Comparison of ENCODE assay signal across 12 cellular contexts in the genomic region with DNA sequence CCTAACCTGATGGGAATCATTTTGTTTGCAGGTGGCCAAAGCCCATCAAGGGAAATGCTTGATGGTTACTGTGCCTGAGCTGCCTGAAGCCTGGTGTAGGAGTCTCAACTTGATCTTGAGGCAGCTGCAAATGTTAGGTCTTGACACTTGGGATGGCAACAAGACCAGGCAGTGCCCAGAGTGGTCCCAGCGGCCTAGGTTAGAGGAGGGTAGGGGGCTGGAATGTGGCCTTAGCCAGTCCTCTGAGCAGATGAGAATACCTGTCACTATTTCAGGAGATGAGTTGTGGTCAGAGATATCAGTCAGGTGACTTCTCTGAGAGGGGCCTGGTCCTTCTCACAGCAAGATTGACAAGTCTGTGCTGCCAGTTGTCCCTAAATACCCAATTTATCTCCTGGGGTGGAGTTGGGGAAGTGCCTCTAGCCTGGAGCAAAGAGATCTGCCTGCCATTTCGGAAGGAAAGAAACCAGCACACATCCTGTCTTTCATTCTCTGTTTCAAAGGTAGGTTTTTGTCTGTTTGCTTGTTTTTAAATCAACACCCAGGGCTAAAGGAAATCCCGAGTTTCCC. TPM values are rescaled to one million over a fixed set of nuclear protein-coding genes. Genes with fewer than 3 reads are reported as not detected.
DNase-seq lines count a peak whose midpoint lies in the region; ATAC-seq, FAIRE-seq and TF ChIP-seq lines count a peak whose summit lies in the region.
"Had no signal": no experiment of that assay in that cellular context is flagged by ENCODE, and none has a peak within 500 bp of the region (broad histone marks: within the 10 kb centered on the region; RNA-seq: fewer than 3 reads in every experiment).

No MANE protein-coding gene starts in this region.

- in situ Hi-C loops in Panc1 (cut with HindIII; ENCODE audit: low pct_unique_long_range_greater_than_20kb, low sequenced_read_pairs): no loop called here

- BruUV-seq in Panc1 (replicated peaks; lab: Mats Ljungman, UMichigan): no TSS peak

- 56 to 70% (median 65%) methylated on average over 3 of the region's 3 CpGs for WGBS in psoas muscle, 3 donors

- H3K4me3 ChIP-seq in ACC112 (ENCODE audit: low read depth, low read length) (0 out of 2 replicates have a peak overlapping the region, but pooled peaks have one; percentile 2), Panc1 (ENCODE audit: low read depth in 2 of 2, low read length in 2 of 2) (no peak overlapping the region), psoas muscle (peak overlapping the region; percentile 12), kidney (ENCODE audit: low read length in 2 of 2) (no peak overlapping the region)

- H3K27me3 ChIP-seq in ACC112 (ENCODE audit: insufficient read depth, low read length) (no peaks in the 10 kb centered on the region), Panc1 (ENCODE audit: control insufficient read depth, insufficient read depth, low read length) (no peaks in the 10 kb centered on the region), psoas muscle (ENCODE audit: insufficient read depth in 3 of 3, low read length in 2 of 3) (no peaks in the 10 kb centered on the region)

- H3K9ac ChIP-seq in kidney (ENCODE audit: low read length in 2 of 2): no peak overlapping the region

- CTCF ChIA-PET in Panc1 (lab: Charles Lee): no interaction called here

- ATAC-seq in Panc1: no peak
- ATAC-seq in Right ventricle myocardium superior (ENCODE audit: poor library complexity): peak; percentile 75
- ATAC-seq in psoas muscle: peak in 2 of 4 donors; percentile 9 to 12
- ATAC-seq in HG03571 (IDR thresholded peaks at IDR 0.05; ENCODE audit: unreplicated experiment): no peak
- ATAC-seq: activated T-cell treated with anti-CD3 and anti-CD28 coated beads, Interleukin-2, amount 50 U/mL, for 4 hours had no signal

- intact Hi-C loops in Panc1 (cut with micrococcal nuclease; ENCODE audit: unreplicated experiment): no loop called here
- intact Hi-C loops in Right ventricle myocardium superior (cut with DNase I): no loop called here
- intact Hi-C loops in psoas muscle (cut with DNase I): no loop called here
- intact Hi-C loops in kidney (cut with DNase I): no loop called here

- H3K4me1 ChIP-seq in ACC112 (ENCODE audit: control insufficient read depth, insufficient read depth, low read length, unreplicated experiment): peaks cover 55% of the 10 kb centered on the region
- H3K4me1 ChIP-seq in Panc1 (ENCODE audit: control insufficient read depth, insufficient read depth, low read length): peaks cover 20% of the 10 kb centered on the region
- H3K4me1 ChIP-seq in psoas muscle: peaks cover 56% of the 10 kb centered on the region
- H3K4me1 ChIP-seq in kidney (ENCODE audit: control insufficient read depth in 1 of 2, insufficient read depth in 1 of 2, low read depth in 1 of 2, low read length in 2 of 2): peaks cover 6 to 15% of the 10 kb centered on the region in 2 donors

- POLR2A ChIA-PET in Panc1 (lab: Charles Lee): no interaction called here

- H3K36me3 ChIP-seq in ACC112 (ENCODE audit: insufficient read depth, low read length): no peaks in the 10 kb centered on the region
- H3K36me3 ChIP-seq in Panc1 (ENCODE audit: control insufficient read depth, insufficient read depth, low read length): no peaks in the 10 kb centered on the region
- H3K36me3 ChIP-seq in psoas muscle (ENCODE audit: insufficient read depth in 1 of 2, low read depth in 1 of 2): no peaks in the 10 kb centered on the region
- H3K36me3 ChIP-seq in kidney (ENCODE audit: control insufficient read depth in 1 of 2, insufficient read depth in 2 of 2, low read length in 2 of 2): no peaks in the 10 kb centered on the region

- H2AFZ ChIP-seq in ACC112 (ENCODE audit: low read length, unreplicated experiment): no peak overlapping the region

- H3K27ac ChIP-seq in ACC112 (ENCODE audit: low read depth, low read length): peak overlapping the region; percentile 56
- 0 out of 2 replicates have a peak overlapping the region, but pooled peaks have one; percentile 14 for H3K27ac ChIP-seq in Panc1 (ENCODE audit: low read length)
- peak overlapping the region; percentile 74 for H3K27ac ChIP-seq in psoas muscle
- H3K27ac ChIP-seq in kidney (ENCODE audit: low read depth in 2 of 2, low read length in 2 of 2): peak overlapping the region in 1 of 2 donors; percentile 1
- H3K27ac ChIP-seq: VCaP had no signal

- TF ChIP-seq CTCF in Panc1 (IDR thresholded peaks at IDR 0.05) (no peak), psoas muscle (IDR thresholded peaks at IDR 0.05) (no peak), GM10266 (IDR thresholded peaks at IDR 0.05; ENCODE audit: control insufficient read depth, insufficient read depth, low read depth, missing control alignments) (no peak), kidney (IDR thresholded peaks at IDR 0.05; ENCODE audit: borderline replicate concordance, extremely low read depth, insufficient read depth) (no peak)

- peaks cover 91% of the 10 kb centered on the region for H3K79me2 ChIP-seq in ACC112 (ENCODE audit: control insufficient read depth, insufficient read depth, low read length, unreplicated experiment)

- no peak for DNase-seq in Panc1 (ENCODE audit: low read depth, low spot score)
- DNase-seq in Right ventricle myocardium superior: no peak
- no peak for DNase-seq in psoas muscle
- no peak for DNase-seq in globus pallidus (ENCODE audit: low spot score)
- DNase-seq in GM10266 (ENCODE audit: extremely low spot score): no peak
- DNase-seq in kidney: no peak
- DNase-seq: activated T-cell treated with anti-CD3 and anti-CD28 coated beads, Interleukin-2, amount 50 U/mL, for 4 hours; NCI-H2081 had no signal

- no peak for FAIRE-seq in kidney (lab: Jason Lieb, UNC)
- FAIRE-seq: islet of Langerhans had no signal

- H3K9me3 ChIP-seq in Panc1 (ENCODE audit: control insufficient read depth, insufficient read depth, low read depth, low read length) (no peaks in the 10 kb centered on the region), psoas muscle (no peaks in the 10 kb centered on the region), kidney (ENCODE audit: control insufficient read depth in 1 of 2, low read length in 2 of 2) (no peaks in the 10 kb centered on the region)

RNA-seq across cellular contexts. Expression of a gene that starts 13.4 kb away (rescaled TPM):
- total RNA-seq in Panc1 (2021; ENCODE audit: unreplicated experiment) (169 TPM), Right ventricle myocardium superior (391 TPM), psoas muscle (100 to 1,000 TPM in 1 of 4 donors, 10 to 100 TPM in 3; 87.8 to 180 (median 96.2) TPM), kidney (313 TPM)
- polyA plus RNA-seq in Panc1 (2012; ENCODE audit: insufficient read length): 69.5 TPM
- polyA plus RNA-seq in psoas muscle (10 to 100 TPM; 22.9 to 56.1 (median 32.9) TPM), kidney (ENCODE audit: insufficient read depth, low read depth, low replicate concordance) (93.2 TPM)

Comparison
In these comparisons a context has a peak if more than half of its experiments do, and no peak if none do; other contexts are left out.
1. H3K4me3 ChIP-seq: peak in ACC112 (single experiment) and psoas muscle (single experiment); none in Panc1 (0 of 2) and kidney (0 of 2).